33 cellular contexts compared by ENCODE assay signal in the genomic region with DNA sequence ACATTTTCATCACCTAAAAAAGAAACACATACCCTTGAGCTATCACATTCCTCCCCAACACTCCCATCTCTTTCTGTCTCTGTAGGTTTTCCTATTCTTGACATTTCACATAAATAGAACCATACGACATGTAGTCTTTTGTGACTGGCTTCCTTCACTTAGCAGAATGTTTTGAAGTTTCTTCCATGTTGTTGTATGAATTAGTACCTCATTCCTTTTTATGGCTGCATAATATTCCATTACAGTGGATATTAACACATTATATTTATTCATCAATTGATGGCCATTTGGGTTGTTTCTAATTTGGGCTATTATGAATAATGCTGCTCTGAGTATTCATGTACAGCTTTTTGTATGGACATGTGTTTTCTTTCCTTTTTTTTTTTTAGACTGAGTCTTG. TPM values are rescaled to one million over a fixed set of nuclear protein-coding genes. Genes with fewer than 3 reads are reported as not detected.
DNase-seq lines count a peak whose midpoint lies in the region; ATAC-seq, FAIRE-seq and TF ChIP-seq lines count a peak whose summit lies in the region.
"Had no signal": no experiment of that assay in that cellular context is flagged by ENCODE, and none has a peak within 500 bp of the region (broad histone marks: within the 10 kb centered on the region; RNA-seq: fewer than 3 reads in every experiment).

No MANE protein-coding gene starts in this region.

- no peaks in the 10 kb centered on the region for H3K9me3 Mint-ChIP-seq in CD8-positive, alpha-beta T cell
- no peaks in the 10 kb centered on the region for H3K9me3 Mint-ChIP-seq in Calu3 (ENCODE audit: low read depth, unreplicated experiment)
- H3K9me3 Mint-ChIP-seq: CD14-positive monocyte; CD4-positive, alpha-beta memory T cell; CD4-positive, alpha-beta T cell; CD8-positive, alpha-beta memory T cell had no signal

- H3K27ac Mint-ChIP-seq in CD8-positive, alpha-beta T cell, result peak overlapping the region; percentile 57
- H3K27ac Mint-ChIP-seq in Calu3 (ENCODE audit: unreplicated experiment), result no peak overlapping the region
- H3K27ac Mint-ChIP-seq: CD4-positive, alpha-beta memory T cell; CD4-positive, alpha-beta T cell had no signal

- TF ChIP-seq RAD21 in K562 (CRISPR knock-in tag; conservative IDR thresholded peaks at IDR 0.05 in 1 of 2, IDR thresholded peaks at IDR 0.05 in 1 of 2), result no peak

- intact Hi-C loops in CD8-positive, alpha-beta T cell (cut with DNase I, micrococcal nuclease), result loop anchor here in 1 of 2 experiments (10.0 kb wide), 1 partner anchor 51 kb away; no protein-coding TSS in a partner anchor
- intact Hi-C loops in K562 (cut with micrococcal nuclease) (no loop called here), sciatic nerve (cut with DNase I) (no loop called here), posterior cingulate gyrus (cut with DNase I) (no loop called here), Calu3 (cut with micrococcal nuclease; ENCODE audit: unreplicated experiment) (no loop called here)

- no peak overlapping the region for H3K4me2 ChIP-seq in K562 (ENCODE audit: insufficient read depth, low read length)
- H3K4me2 ChIP-seq: A549; BLaER1; BLaER1 treated with 17β-estradiol and CSF1 and Interleukin-3, amounts not matched to agents 10 nM and 100 nM had no signal

- no peaks in the 10 kb centered on the region for H3K9me1 ChIP-seq in K562 (ENCODE audit: control insufficient read depth, insufficient read depth, low read length)

- no peaks in the 10 kb centered on the region for H3K9me3 ChIP-seq in CD8-positive, alpha-beta T cell (ENCODE audit: low read length)
- H3K9me3 ChIP-seq in HEK293 (ENCODE audit: control insufficient read depth, insufficient read depth, low read depth, low read length) (no peaks in the 10 kb centered on the region), K562 (replicated peaks; ENCODE audit: control insufficient read depth, insufficient read depth, low read depth, low read length) (no peaks in the 10 kb centered on the region)
- H3K9me3 ChIP-seq: A549, BE2C, Caco-2 had no signal

- no peak overlapping the region for H3K4me3 Mint-ChIP-seq in CD8-positive, alpha-beta T cell
- no peak overlapping the region for H3K4me3 Mint-ChIP-seq in Calu3 (ENCODE audit: low read depth, unreplicated experiment)
- H3K4me3 Mint-ChIP-seq: B cell; CD14-positive monocyte; CD4-positive, alpha-beta memory T cell; CD4-positive, alpha-beta T cell; CD4-positive, CD25-positive, alpha-beta regulatory T cell; CD8-positive, alpha-beta memory T cell had no signal

- TF ChIP-seq POLR2A in K562 (conservative IDR thresholded peaks at IDR 0.05), result no peak

- no peak for TF ChIP-seq EP300 in K562 (IDR thresholded peaks at IDR 0.05; ENCODE audit: low read length)

- no peak for TF ChIP-seq CTCF in CD8-positive, alpha-beta T cell (IDR thresholded peaks at IDR 0.05)
- no peak for TF ChIP-seq CTCF in HEK293 (tag by site-specific recombination; IDR thresholded peaks at IDR 0.05)
- no peak for TF ChIP-seq CTCF in K562 (IDR thresholded peaks at IDR 0.05 in 2 of 3, conservative IDR thresholded peaks at IDR 0.05 in 1 of 3; ENCODE audit: insufficient read depth in 2 of 3, low read depth in 1 of 3, low read length in 3 of 3)
- no peak for TF ChIP-seq CTCF in Calu3 (IDR thresholded peaks at IDR 0.05; ENCODE audit: unreplicated experiment)

- no peaks in the 10 kb centered on the region for H4K20me1 ChIP-seq in K562 (replicated peaks; ENCODE audit: control insufficient read depth, insufficient read depth, low read length)

- no peak for FAIRE-seq in K562 (lab: Jason Lieb, UNC)
- FAIRE-seq: A204.1, A549, D721Med had no signal

- CTCF ChIA-PET in CD8-positive, alpha-beta T cell (lab: Charles Lee), result interaction anchor here (0.9 to 2.0 kb wide), 2 partner anchors 51 to 134 kb away, joined by 3 to 6 read pairs; no protein-coding TSS in a partner anchor
- CTCF ChIA-PET in HEK293 (lab: Yijun Ruan, JAX), result interaction anchor here (0.6 to 1.5 kb wide), 3 partner anchors 11 to 142 kb away, joined by 3 to 4 read pairs (median 4); no protein-coding TSS in a partner anchor
- CTCF ChIA-PET in K562 (lab: Yijun Ruan, JAX; ENCODE audit: low intra/inter-chr PET ratio), result no interaction called here
- CTCF ChIA-PET in Calu3 (lab: Charles Lee), result no interaction called here

- BruUV-seq in K562 (replicated peaks; lab: Mats Ljungman, UMichigan), result no TSS peak
- BruUV-seq in Calu3 (replicated peaks; lab: Mats Ljungman, UMichigan), result no TSS peak

- H3K4me1 Mint-ChIP-seq in CD8-positive, alpha-beta T cell (ENCODE audit: low read depth), result peaks cover 11% of the 10 kb centered on the region
- no peaks in the 10 kb centered on the region for H3K4me1 Mint-ChIP-seq in Calu3 (ENCODE audit: low read depth, unreplicated experiment)

- POLR2A ChIA-PET in CD8-positive, alpha-beta T cell (lab: Charles Lee), result interaction anchor here (0.6 kb wide), 1 partner anchor 11 kb away, joined by 3 read pairs; no protein-coding TSS in a partner anchor
- POLR2A ChIA-PET in HEK293 (lab: Yijun Ruan, JAX) (interaction anchor here (1.2 kb wide), 1 partner anchor 12 kb away, joined by 3 read pairs; the partner anchor contains the start of gene WDTC1), K562 (lab: Yijun Ruan, JAX) (no interaction called here)

- peaks cover 32% of the 10 kb centered on the region for H3K36me3 Mint-ChIP-seq in CD8-positive, alpha-beta T cell
- no peaks in the 10 kb centered on the region for H3K36me3 Mint-ChIP-seq in Calu3 (ENCODE audit: insufficient read depth, unreplicated experiment)

- ATAC-seq in CD8-positive, alpha-beta T cell, result no peak
- ATAC-seq in K562, result no peak
- ATAC-seq in sciatic nerve, result no peak
- ATAC-seq: A549 had no signal

- WGBS in K562 (ENCODE audit: insufficient coverage, low coverage, missing lambda C conversion rate), result 50% methylated on average over 1 of the region's 1 CpG

- no peak for DNase-seq in CD8-positive, alpha-beta T cell
- no peak for DNase-seq in K562 (ENCODE audit: extremely low read depth in 1 of 4, low spot score in 3 of 4)
- no peak for DNase-seq in sciatic nerve (ENCODE audit: low spot score)
- DNase-seq in posterior cingulate gyrus, result no peak
- no peak for DNase-seq in Calu3
- DNase-seq: 8988T; ACHN; AML-193; BE2C; C1 segment of cervical spinal cord; Caco-2; CD4-positive, alpha-beta memory T cell; CD4-positive, alpha-beta T cell; CD4-positive, CD25-positive, alpha-beta regulatory T cell; CD8-positive, alpha-beta memory T cell; COR-L47; DMS 273 treated with DMSO at 0.1 percent for 48 hours; DMS153; DMS53; DMS79; DMS79 treated with DMSO at 0.1 percent for 48 hours; DND-41; EL had no signal

- H3K79me2 ChIP-seq in K562 (ENCODE audit: control insufficient read depth, insufficient read depth, low read length), result no peaks in the 10 kb centered on the region

- no peaks in the 10 kb centered on the region for H3K36me3 ChIP-seq in CD8-positive, alpha-beta T cell (ENCODE audit: insufficient read depth, low read length)
- no peaks in the 10 kb centered on the region; a peak in 1 of 3 replicates for H3K36me3 ChIP-seq in HEK293 (ENCODE audit: control insufficient read depth in 2 of 2, insufficient read depth in 1 of 2, low read length in 2 of 2)
- no peaks in the 10 kb centered on the region for H3K36me3 ChIP-seq in K562 (ENCODE audit: control insufficient read depth, insufficient read depth, low read length)
- H3K36me3 ChIP-seq: BE2C had no signal

- H3K4me3 ChIP-seq in CD8-positive, alpha-beta T cell (ENCODE audit: low read depth, low read length), result no peak overlapping the region
- H3K4me3 ChIP-seq in HEK293 (ENCODE audit: low read depth, low read length) (no peak overlapping the region), K562 (no peak overlapping the region)
- H3K4me3 ChIP-seq: A549; BLaER1; BLaER1 treated with 17β-estradiol and CSF1 and Interleukin-3, amounts not matched to agents 10 nM and 100 nM had no signal

- H2AFZ ChIP-seq in K562 (ENCODE audit: low read depth, low read length), result no peak overlapping the region

- in situ Hi-C loops in K562 (cut with MboI), result no loop called here

- H3K27me3 ChIP-seq in CD8-positive, alpha-beta T cell (ENCODE audit: insufficient read depth, low read length), result no peaks in the 10 kb centered on the region
- no peaks in the 10 kb centered on the region for H3K27me3 ChIP-seq in K562 (ENCODE audit: control insufficient read depth in 2 of 2, insufficient read depth in 2 of 2, low read length in 2 of 2)
- H3K27me3 ChIP-seq: BE2C; BLaER1; BLaER1 treated with 17β-estradiol and CSF1 and Interleukin-3, amounts not matched to agents 10 nM and 100 nM had no signal

- H3K27me3 Mint-ChIP-seq in CD8-positive, alpha-beta T cell (ENCODE audit: low read depth), result no peaks in the 10 kb centered on the region
- no peaks in the 10 kb centered on the region for H3K27me3 Mint-ChIP-seq in Calu3 (ENCODE audit: unreplicated experiment)
- H3K27me3 Mint-ChIP-seq: B cell; CD4-positive, alpha-beta memory T cell; CD4-positive, alpha-beta T cell; CD4-positive, CD25-positive, alpha-beta regulatory T cell had no signal

- H3K27ac ChIP-seq in CD8-positive, alpha-beta T cell (ENCODE audit: low read depth, low read length), result no peak overlapping the region
- H3K27ac ChIP-seq in HEK293 (ENCODE audit: extremely low read depth, low read depth, low read length) (no peak overlapping the region), K562 (ENCODE audit: extremely low read depth, low read depth, low read length) (no peak overlapping the region)
- H3K27ac ChIP-seq: 22Rv1; A549; BLaER1; BLaER1 treated with 17β-estradiol and CSF1 and Interleukin-3, amounts not matched to agents 10 nM and 100 nM; C4-2B had no signal

- no peaks in the 10 kb centered on the region for H3K4me1 ChIP-seq in CD8-positive, alpha-beta T cell (ENCODE audit: insufficient read depth, low read length)
- H3K4me1 ChIP-seq in HEK293 (ENCODE audit: control insufficient read depth, insufficient read depth, low read length), result no peaks in the 10 kb centered on the region
- no peaks in the 10 kb centered on the region; a peak in 2 of 5 replicates for H3K4me1 ChIP-seq in K562 (replicated peaks in 1 of 2; ENCODE audit: control insufficient read depth in 2 of 2, insufficient read depth in 2 of 2, low read length in 2 of 2)
- H3K4me1 ChIP-seq: A549, BE2C, Caco-2 had no signal

- H3K9ac ChIP-seq in K562 (ENCODE audit: insufficient read depth in 1 of 2, low read depth in 2 of 2, low read length in 2 of 2), result no peak overlapping the region
- H3K9ac ChIP-seq: BLaER1; BLaER1 treated with 17β-estradiol and CSF1 and Interleukin-3, amounts not matched to agents 10 nM and 100 nM had no signal

RNA-seq across cellular contexts. Expression of gene WDTC1, which starts 11.8 kb away (rescaled TPM):
- 10 to 100 TPM; 17.8 to 18.1 TPM for total RNA-seq in CD8-positive, alpha-beta T cell
- 11.7 and 29.9 TPM in 2 replicates for total RNA-seq in K562 (2011; cell fraction: chromatin; rRNA removed; ENCODE audit: low replicate concordance)
- total RNA-seq in K562 (2011; cell fraction: nucleolus; rRNA removed), result 14.6 and 17.5 TPM in 2 replicates
- total RNA-seq in K562 (2011; cell fraction: nucleoplasm; rRNA removed), result 16.1 and 18.5 TPM in 2 replicates
- total RNA-seq in K562 (2014; rRNA removed) (14.7 and 15.9 TPM in 2 replicates), K562 (2014; rRNA removed; fragmentation: Illumina TruSeq; extraction: Trizol) (6.8 and 8.2 TPM in 2 replicates), K562 (2015; rRNA removed; fragmentation: Illumina TruSeq; extraction: Trizol) (8.1 and 8.4 TPM in 2 replicates), K562 (2021) (29.5 and 32.3 TPM in 2 replicates), sciatic nerve (39.6 TPM), Calu3 (2022) (10.8 and 13.1 TPM in 2 replicates)
- polyA plus RNA-seq in K562 (2011; rRNA removed) (8.8 and 16.9 TPM in 2 replicates), K562 (2014; fragmentation: Illumina TruSeq; extraction: Trizol) (26.9 and 30.2 TPM in 2 replicates), K562 (2014; fragmentation: Nextera tagmentation; extraction: Ambion mirVana) (under 1 TPM; 0.18 to 0.27 TPM), K562 (2014; rRNA removed) (15.2 and 16.0 TPM in 2 replicates)
- polyA plus RNA-seq in K562 (2011; cell fraction: cytosol; rRNA removed), result 7.0 and 10.9 TPM in 2 replicates
- polyA plus RNA-seq in K562 (2011; cell fraction: nucleus; rRNA removed), result 12.4 and 17.4 TPM in 2 replicates
- polyA plus RNA-seq in K562 (2012), result 24.8 and 47.4 TPM in 2 replicates
- polyA minus RNA-seq in K562 (2011; rRNA and poly(A)+ RNA removed), result 11.2 and 11.4 TPM in 2 replicates
- 11.3 and 13.6 TPM in 2 replicates for polyA minus RNA-seq in K562 (2011; cell fraction: cytosol; rRNA and poly(A)+ RNA removed)
- polyA minus RNA-seq in K562 (2011; cell fraction: nucleus; rRNA and poly(A)+ RNA removed), result 7.4 and 10.4 TPM in 2 replicates

Comparison
In these comparisons a context has a peak if more than half of its experiments do, and no peak if none do; other contexts are left out.
1. CTCF ChIA-PET loops: an anchor here in CD8-positive, alpha-beta T cell (0.9 to 2.0 kb wide) and HEK293 (0.6 to 1.5 kb wide); none called in K562 and Calu3.